ENCODE assay signal across 1 cellular context in the genomic region with DNA sequence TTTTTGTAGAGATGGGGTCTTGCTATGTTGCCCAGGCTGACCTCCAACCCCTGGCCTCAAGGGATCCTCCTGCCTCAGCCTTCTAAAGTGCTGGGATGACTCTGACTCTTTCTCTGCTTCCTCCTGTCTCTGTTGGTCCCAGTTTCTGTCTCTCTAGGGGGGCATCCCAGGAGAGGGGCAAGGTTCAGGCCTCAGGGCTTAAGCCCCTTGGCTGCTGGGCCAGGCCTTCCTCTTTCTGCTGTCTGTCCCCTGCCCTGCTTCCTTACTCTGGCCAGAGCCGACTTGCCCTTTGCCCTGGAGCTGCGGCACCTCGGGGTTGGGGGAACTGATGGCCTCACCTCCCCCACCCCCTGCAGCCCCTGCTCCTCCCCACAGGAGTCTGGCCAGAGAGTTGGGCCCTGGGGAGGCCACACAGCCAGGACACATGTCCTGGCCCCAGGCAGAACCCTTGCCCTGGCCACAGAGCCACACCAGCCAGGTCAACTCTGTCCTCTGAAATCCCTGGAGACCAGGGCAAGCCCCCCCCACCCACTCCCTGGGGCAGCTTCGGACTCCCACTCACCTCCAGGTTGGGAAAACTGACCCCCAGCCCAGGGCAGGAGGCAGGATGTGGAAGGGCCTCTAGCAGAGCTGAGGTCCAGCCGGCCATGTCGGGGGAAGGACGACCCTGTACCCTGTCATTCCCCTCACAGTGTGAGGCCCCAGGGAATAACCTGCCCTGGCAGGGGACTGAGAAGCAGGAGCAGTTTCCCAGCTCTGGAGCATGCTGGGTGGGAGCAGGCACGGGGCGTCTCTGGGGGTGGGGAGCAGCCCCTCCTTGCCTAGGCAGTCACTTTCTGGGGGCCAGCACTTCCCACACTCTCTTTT.
A peak's percentile ranks its signal among the peaks of the same experiment; 100 is the strongest.
TF ChIP-seq lines count a peak whose summit lies in the region.

No MANE protein-coding gene starts in this region.

TF ChIP-seq in HepG2, 621 proteins besides CTCF, POLR2A, EP300 and RAD21 (continued from another document and continues in another):
- TF ChIP-seq, protein P1, sequence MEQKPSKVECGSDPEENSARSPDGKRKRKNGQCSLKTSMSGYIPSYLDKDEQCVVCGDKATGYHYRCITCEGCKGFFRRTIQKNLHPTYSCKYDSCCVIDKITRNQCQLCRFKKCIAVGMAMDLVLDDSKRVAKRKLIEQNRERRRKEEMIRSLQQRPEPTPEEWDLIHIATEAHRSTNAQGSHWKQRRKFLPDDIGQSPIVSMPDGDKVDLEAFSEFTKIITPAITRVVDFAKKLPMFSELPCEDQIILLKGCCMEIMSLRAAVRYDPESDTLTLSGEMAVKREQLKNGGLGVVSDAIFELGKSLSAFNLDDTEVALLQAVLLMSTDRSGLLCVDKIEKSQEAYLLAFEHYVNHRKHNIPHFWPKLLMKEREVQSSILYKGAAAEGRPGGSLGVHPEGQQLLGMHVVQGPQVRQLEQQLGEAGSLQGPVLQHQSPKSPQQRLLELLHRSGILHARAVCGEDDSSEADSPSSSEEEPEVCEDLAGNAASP (CRISPR knock-in tag; IDR thresholded peaks at IDR 0.05; ENCODE audit: borderline replicate concordance), result peak; percentile 89
- TF ChIP-seq, protein P2, sequence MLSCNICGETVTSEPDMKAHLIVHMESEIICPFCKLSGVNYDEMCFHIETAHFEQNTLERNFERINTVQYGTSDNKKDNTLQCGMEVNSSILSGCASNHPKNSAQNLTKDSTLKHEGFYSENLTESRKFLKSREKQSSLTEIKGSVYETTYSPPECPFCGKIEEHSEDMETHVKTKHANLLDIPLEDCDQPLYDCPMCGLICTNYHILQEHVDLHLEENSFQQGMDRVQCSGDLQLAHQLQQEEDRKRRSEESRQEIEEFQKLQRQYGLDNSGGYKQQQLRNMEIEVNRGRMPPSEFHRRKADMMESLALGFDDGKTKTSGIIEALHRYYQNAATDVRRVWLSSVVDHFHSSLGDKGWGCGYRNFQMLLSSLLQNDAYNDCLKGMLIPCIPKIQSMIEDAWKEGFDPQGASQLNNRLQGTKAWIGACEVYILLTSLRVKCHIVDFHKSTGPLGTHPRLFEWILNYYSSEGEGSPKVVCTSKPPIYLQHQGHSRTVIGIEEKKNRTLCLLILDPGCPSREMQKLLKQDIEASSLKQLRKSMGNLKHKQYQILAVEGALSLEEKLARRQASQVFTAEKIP (CRISPR knock-in tag; IDR thresholded peaks at IDR 0.05; ENCODE audit: borderline replicate concordance), result no peak
- TF ChIP-seq KAT2B (IDR thresholded peaks at IDR 0.05; ENCODE audit: borderline replicate concordance, low read depth, low read length) (no peak), DR1 (CRISPR knock-in tag; IDR thresholded peaks at IDR 0.05) (0 out of 2 replicates have a peak, but pooled peaks have one; percentile 49), ZNF614 (CRISPR knock-in tag; IDR thresholded peaks at IDR 0.05; ENCODE audit: borderline replicate concordance) (0 out of 2 replicates have a peak, but pooled peaks have one; percentile 42), ZNF720 (CRISPR knock-in tag; IDR thresholded peaks at IDR 0.05) (no peak), ARNTL (CRISPR knock-in tag; IDR thresholded peaks at IDR 0.05) (peak; percentile 84), TBX2 (CRISPR knock-in tag; IDR thresholded peaks at IDR 0.05; ENCODE audit: borderline replicate concordance) (peak; percentile 74), ARNT (IDR thresholded peaks at IDR 0.05) (no peak), ZKSCAN1 (IDR thresholded peaks at IDR 0.05; ENCODE audit: low read length) (no peak), ZNF577 (CRISPR knock-in tag; IDR thresholded peaks at IDR 0.05; ENCODE audit: borderline replicate concordance, low read depth) (no peak), HMG20B (CRISPR knock-in tag; conservative IDR thresholded peaks at IDR 0.05) (no peak), ZNF570 (CRISPR knock-in tag; IDR thresholded peaks at IDR 0.05; ENCODE audit: borderline replicate concordance) (no peak), ZNF790 (CRISPR knock-in tag; IDR thresholded peaks at IDR 0.05; ENCODE audit: borderline replicate concordance) (no peak), TBX3 (IDR thresholded peaks at IDR 0.05; ENCODE audit: borderline replicate concordance) (no peak), ZNF75D (CRISPR knock-in tag; IDR thresholded peaks at IDR 0.05; ENCODE audit: borderline replicate concordance) (no peak), FOXA1 (IDR thresholded peaks at IDR 0.05) (no peak), FOXA1 (CRISPR knock-in tag; IDR thresholded peaks at IDR 0.05) (peak; percentile 10; the same call in 1 of the 2 replicates), FOXK2 (IDR thresholded peaks at IDR 0.05) (no peak), ZMYM4 (CRISPR knock-in tag; IDR thresholded peaks at IDR 0.05) (peak; percentile 57), TSC22D2 (CRISPR knock-in tag; IDR thresholded peaks at IDR 0.05; ENCODE audit: borderline replicate concordance) (no peak), EED (CRISPR knock-in tag; IDR thresholded peaks at IDR 0.05) (no peak), ZNF678 (CRISPR knock-in tag; IDR thresholded peaks at IDR 0.05) (no peak; the same call in 1 of the 2 replicates), ZNF263 (CRISPR knock-in tag; IDR thresholded peaks at IDR 0.05) (peak; percentile 77), SATB2 (CRISPR knock-in tag; IDR thresholded peaks at IDR 0.05) (no peak), ZNF230 (CRISPR knock-in tag; IDR thresholded peaks at IDR 0.05) (no peak), HIVEP1 (CRISPR knock-in tag; IDR thresholded peaks at IDR 0.05) (no peak; the same call in 1 of the 2 replicates), NR2F6 (IDR thresholded peaks at IDR 0.05) (peak; percentile 90), NR2F6 (CRISPR knock-in tag; IDR thresholded peaks at IDR 0.05) (peak; percentile 90), ZFP36L1 (CRISPR knock-in tag; IDR thresholded peaks at IDR 0.05) (no peak), SMYD3 (CRISPR knock-in tag; IDR thresholded peaks at IDR 0.05) (no peak), PPARG (CRISPR knock-in tag; conservative IDR thresholded peaks at IDR 0.05) (peak; percentile 95), MATR3 (CRISPR knock-in tag; IDR thresholded peaks at IDR 0.05) (no peak)
- TF ChIP-seq, protein P3, sequence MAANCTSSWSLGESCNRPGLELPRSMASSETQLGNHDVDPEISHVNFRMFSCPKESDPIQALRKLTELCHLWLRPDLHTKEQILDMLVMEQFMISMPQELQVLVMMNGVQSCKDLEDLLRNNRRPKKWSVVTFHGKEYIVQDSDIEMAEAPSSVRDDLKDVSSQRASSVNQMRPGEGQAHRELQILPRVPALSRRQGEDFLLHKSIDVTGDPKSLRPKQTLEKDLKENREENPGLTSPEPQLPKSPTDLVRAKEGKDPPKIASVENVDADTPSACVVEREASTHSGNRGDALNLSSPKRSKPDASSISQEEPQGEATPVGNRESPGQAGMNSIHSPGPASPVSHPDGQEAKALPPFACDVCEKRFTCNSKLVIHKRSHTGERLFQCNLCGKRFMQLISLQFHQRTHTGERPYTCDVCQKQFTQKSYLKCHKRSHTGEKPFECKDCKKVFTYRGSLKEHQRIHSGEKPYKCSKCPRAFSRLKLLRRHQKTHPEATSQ (CRISPR knock-in tag; IDR thresholded peaks at IDR 0.05; ENCODE audit: borderline replicate concordance), result no peak
- TF ChIP-seq, protein P4, sequence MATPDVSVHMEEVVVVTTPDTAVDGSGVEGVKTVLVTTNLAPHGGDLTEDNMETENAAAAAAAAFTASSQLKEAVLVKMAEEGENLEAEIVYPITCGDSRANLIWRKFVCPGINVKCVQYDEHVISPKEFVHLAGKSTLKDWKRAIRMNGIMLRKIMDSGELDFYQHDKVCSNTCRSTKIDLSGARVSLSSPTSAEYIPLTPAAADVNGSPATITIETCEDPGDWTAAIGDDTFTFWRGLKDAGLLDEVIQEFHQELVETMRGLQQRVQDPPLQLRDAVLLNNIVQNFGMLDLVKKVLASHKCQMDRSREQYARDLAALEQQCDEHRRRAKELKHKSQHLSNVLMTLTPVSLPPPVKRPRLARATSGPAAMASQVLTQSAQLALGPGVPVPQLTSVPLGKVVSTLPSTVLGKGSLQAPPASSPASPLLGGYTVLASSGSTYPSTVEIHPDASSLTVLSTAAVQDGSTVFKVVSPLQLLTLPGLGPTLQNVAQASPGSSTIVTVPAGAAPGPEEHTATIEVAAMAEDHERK (CRISPR knock-in tag; IDR thresholded peaks at IDR 0.05; ENCODE audit: low read depth), result no peak
- TF ChIP-seq, protein P5, sequence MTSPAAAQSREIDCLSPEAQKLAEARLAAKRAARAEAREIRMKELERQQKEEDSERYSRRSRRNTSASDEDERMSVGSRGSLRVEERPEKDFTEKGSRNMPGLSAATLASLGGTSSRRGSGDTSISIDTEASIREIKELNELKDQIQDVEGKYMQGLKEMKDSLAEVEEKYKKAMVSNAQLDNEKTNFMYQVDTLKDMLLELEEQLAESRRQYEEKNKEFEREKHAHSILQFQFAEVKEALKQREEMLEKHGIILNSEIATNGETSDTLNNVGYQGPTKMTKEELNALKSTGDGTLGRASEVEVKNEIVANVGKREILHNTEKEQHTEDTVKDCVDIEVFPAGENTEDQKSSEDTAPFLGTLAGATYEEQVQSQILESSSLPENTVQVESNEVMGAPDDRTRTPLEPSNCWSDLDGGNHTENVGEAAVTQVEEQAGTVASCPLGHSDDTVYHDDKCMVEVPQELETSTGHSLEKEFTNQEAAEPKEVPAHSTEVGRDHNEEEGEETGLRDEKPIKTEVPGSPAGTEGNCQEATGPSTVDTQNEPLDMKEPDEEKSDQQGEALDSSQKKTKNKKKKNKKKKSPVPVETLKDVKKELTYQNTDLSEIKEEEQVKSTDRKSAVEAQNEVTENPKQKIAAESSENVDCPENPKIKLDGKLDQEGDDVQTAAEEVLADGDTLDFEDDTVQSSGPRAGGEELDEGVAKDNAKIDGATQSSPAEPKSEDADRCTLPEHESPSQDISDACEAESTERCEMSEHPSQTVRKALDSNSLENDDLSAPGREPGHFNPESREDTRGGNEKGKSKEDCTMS (CRISPR knock-in tag; conservative IDR thresholded peaks at IDR 0.05), result no peak
- TF ChIP-seq, protein P6, sequence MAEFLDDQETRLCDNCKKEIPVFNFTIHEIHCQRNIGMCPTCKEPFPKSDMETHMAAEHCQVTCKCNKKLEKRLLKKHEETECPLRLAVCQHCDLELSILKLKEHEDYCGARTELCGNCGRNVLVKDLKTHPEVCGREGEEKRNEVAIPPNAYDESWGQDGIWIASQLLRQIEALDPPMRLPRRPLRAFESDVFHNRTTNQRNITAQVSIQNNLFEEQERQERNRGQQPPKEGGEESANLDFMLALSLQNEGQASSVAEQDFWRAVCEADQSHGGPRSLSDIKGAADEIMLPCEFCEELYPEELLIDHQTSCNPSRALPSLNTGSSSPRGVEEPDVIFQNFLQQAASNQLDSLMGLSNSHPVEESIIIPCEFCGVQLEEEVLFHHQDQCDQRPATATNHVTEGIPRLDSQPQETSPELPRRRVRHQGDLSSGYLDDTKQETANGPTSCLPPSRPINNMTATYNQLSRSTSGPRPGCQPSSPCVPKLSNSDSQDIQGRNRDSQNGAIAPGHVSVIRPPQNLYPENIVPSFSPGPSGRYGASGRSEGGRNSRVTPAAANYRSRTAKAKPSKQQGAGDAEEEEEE (CRISPR knock-in tag; IDR thresholded peaks at IDR 0.05; ENCODE audit: borderline replicate concordance), result no peak
- TF ChIP-seq, protein P7, sequence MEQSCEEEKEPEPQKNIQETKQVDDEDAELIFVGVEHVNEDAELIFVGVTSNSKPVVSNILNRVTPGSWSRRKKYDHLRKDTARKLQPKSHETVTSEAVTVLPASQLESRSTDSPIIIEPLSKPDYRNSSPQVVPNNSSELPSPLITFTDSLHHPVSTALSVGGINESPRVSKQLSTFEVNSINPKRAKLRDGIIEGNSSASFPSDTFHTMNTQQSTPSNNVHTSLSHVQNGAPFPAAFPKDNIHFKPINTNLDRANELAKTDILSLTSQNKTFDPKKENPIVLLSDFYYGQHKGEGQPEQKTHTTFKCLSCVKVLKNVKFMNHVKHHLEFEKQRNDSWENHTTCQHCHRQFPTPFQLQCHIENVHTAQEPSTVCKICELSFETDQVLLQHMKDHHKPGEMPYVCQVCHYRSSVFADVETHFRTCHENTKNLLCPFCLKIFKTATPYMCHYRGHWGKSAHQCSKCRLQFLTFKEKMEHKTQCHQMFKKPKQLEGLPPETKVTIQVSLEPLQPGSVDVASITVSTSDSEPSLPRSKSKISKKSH (CRISPR knock-in tag; IDR thresholded peaks at IDR 0.05; ENCODE audit: borderline replicate concordance), result no peak
- TF ChIP-seq, protein P8, sequence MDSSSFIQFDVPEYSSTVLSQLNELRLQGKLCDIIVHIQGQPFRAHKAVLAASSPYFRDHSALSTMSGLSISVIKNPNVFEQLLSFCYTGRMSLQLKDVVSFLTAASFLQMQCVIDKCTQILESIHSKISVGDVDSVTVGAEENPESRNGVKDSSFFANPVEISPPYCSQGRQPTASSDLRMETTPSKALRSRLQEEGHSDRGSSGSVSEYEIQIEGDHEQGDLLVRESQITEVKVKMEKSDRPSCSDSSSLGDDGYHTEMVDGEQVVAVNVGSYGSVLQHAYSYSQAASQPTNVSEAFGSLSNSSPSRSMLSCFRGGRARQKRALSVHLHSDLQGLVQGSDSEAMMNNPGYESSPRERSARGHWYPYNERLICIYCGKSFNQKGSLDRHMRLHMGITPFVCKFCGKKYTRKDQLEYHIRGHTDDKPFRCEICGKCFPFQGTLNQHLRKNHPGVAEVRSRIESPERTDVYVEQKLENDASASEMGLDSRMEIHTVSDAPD (CRISPR knock-in tag; IDR thresholded peaks at IDR 0.05), result no peak
- TF ChIP-seq, protein P9, sequence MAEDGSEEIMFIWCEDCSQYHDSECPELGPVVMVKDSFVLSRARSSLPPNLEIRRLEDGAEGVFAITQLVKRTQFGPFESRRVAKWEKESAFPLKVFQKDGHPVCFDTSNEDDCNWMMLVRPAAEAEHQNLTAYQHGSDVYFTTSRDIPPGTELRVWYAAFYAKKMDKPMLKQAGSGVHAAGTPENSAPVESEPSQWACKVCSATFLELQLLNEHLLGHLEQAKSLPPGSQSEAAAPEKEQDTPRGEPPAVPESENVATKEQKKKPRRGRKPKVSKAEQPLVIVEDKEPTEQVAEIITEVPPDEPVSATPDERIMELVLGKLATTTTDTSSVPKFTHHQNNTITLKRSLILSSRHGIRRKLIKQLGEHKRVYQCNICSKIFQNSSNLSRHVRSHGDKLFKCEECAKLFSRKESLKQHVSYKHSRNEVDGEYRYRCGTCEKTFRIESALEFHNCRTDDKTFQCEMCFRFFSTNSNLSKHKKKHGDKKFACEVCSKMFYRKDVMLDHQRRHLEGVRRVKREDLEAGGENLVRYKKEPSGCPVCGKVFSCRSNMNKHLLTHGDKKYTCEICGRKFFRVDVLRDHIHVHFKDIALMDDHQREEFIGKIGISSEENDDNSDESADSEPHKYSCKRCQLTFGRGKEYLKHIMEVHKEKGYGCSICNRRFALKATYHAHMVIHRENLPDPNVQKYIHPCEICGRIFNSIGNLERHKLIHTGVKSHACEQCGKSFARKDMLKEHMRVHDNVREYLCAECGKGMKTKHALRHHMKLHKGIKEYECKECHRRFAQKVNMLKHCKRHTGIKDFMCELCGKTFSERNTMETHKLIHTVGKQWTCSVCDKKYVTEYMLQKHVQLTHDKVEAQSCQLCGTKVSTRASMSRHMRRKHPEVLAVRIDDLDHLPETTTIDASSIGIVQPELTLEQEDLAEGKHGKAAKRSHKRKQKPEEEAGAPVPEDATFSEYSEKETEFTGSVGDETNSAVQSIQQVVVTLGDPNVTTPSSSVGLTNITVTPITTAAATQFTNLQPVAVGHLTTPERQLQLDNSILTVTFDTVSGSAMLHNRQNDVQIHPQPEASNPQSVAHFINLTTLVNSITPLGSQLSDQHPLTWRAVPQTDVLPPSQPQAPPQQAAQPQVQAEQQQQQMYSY (CRISPR knock-in tag; IDR thresholded peaks at IDR 0.05), result no peak
- TF ChIP-seq, protein P10, sequence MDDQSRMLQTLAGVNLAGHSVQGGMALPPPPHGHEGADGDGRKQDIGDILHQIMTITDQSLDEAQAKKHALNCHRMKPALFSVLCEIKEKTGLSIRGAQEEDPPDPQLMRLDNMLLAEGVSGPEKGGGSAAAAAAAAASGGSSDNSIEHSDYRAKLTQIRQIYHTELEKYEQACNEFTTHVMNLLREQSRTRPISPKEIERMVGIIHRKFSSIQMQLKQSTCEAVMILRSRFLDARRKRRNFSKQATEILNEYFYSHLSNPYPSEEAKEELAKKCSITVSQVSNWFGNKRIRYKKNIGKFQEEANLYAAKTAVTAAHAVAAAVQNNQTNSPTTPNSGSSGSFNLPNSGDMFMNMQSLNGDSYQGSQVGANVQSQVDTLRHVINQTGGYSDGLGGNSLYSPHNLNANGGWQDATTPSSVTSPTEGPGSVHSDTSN (CRISPR knock-in tag; IDR thresholded peaks at IDR 0.05; ENCODE audit: borderline replicate concordance), result no peak
